11 cellular contexts compared by ENCODE assay signal in genomic region chr3:67819447-67819846, GRCh38.
DNase-seq lines count a peak whose midpoint lies in the region; ATAC-seq and TF ChIP-seq lines count a peak whose summit lies in the region.
"Had no signal": no experiment of that assay in that cellular context is flagged by ENCODE, and none has a peak within 500 bp of the region (broad histone marks: within the 10 kb centered on the region; RNA-seq: fewer than 3 reads in every experiment).

No MANE protein-coding gene starts in this region.

- TF ChIP-seq CTCF in CD4-positive, alpha-beta T cell (IDR thresholded peaks at IDR 0.05): peak; percentile 30
- peak in 2 of 3 experiments; percentile 33 to 42; a peak in 3 of 6 replicates for TF ChIP-seq CTCF in HCT116 (IDR thresholded peaks at IDR 0.05 in 2 of 3, conservative IDR thresholded peaks at IDR 0.05 in 1 of 3; ENCODE audit: borderline replicate concordance in 1 of 3, insufficient read depth in 1 of 3, low read depth in 2 of 3, low read length in 2 of 3)
- TF ChIP-seq CTCF in WERI-Rb-1 (IDR thresholded peaks at IDR 0.05; ENCODE audit: low read depth, low read length): peak; percentile 75
- TF ChIP-seq CTCF in liver (IDR thresholded peaks at IDR 0.05; ENCODE audit: low read depth, low read length, missing input control): peak; percentile 59
- no peak for TF ChIP-seq CTCF in CD14-positive monocyte (IDR thresholded peaks at IDR 0.05)

- no peak overlapping the region for H2AFZ ChIP-seq in HCT116 (ENCODE audit: low read depth, low read length, poor library complexity, severe bottlenecking)

- no peaks in the 10 kb centered on the region for H4K20me1 ChIP-seq in HCT116 (ENCODE audit: insufficient read depth)

- no TSS peak for BruUV-seq in HCT116 (replicated peaks; lab: Mats Ljungman, UMichigan)

- H3K4me2 ChIP-seq in HCT116 (ENCODE audit: low read length): no peak overlapping the region

- no peak for TF ChIP-seq POLR2A in HCT116 (IDR thresholded peaks at IDR 0.05; ENCODE audit: borderline replicate concordance, extremely low read depth, insufficient read depth, insufficient read length)

- no peaks in the 10 kb centered on the region for H3K9me2 ChIP-seq in HCT116 (ENCODE audit: insufficient read depth)

- H3K36me3 Mint-ChIP-seq in CD4-positive, alpha-beta T cell (ENCODE audit: low read depth): no peaks in the 10 kb centered on the region
- H3K36me3 Mint-ChIP-seq in CD14-positive monocyte: no peaks in the 10 kb centered on the region

- no peaks in the 10 kb centered on the region for H3K9me3 ChIP-seq in CD4-positive, alpha-beta T cell (ENCODE audit: control insufficient read depth, low read length)
- H3K9me3 ChIP-seq in HCT116 (ENCODE audit: control insufficient read depth in 1 of 2, insufficient read depth in 1 of 2, low read depth in 1 of 2, low read length in 2 of 2) (no peaks in the 10 kb centered on the region), WERI-Rb-1 (ENCODE audit: severe bottlenecking) (no peaks in the 10 kb centered on the region), liver (ENCODE audit: control insufficient read depth in 4 of 4, low read length in 3 of 4) (no peaks in the 10 kb centered on the region)

- no peak overlapping the region for H3K4me3 ChIP-seq in HCT116 (replicated peaks in 1 of 2; ENCODE audit: low read depth in 1 of 2, low read length in 2 of 2)
- H3K4me3 ChIP-seq in WERI-Rb-1 (ENCODE audit: low read depth, low read length): no peak overlapping the region
- H3K4me3 ChIP-seq in liver (ENCODE audit: low read depth in 1 of 3, low read length in 3 of 3): no peak overlapping the region

- TF ChIP-seq RAD21 in HCT116 (IDR thresholded peaks at IDR 0.05; ENCODE audit: low read depth): peak; percentile 33
- peak; percentile 91 to 95 for TF ChIP-seq RAD21 in liver (IDR thresholded peaks at IDR 0.05)

- no peak overlapping the region for H3K4me3 Mint-ChIP-seq in CD4-positive, alpha-beta T cell
- no peak overlapping the region for H3K4me3 Mint-ChIP-seq in CD14-positive monocyte
- H3K4me3 Mint-ChIP-seq: activated naive CD8-positive, alpha-beta T cell treated with anti-CD3 and anti-CD28 coated beads, Interleukin-2, amount 50 U/mL, for 24 hours; naive thymus-derived CD8-positive, alpha-beta T cell had no signal

- H3K4me1 ChIP-seq in HCT116 (ENCODE audit: control insufficient read depth in 1 of 2, insufficient read depth in 2 of 2, low read length in 2 of 2): no peaks in the 10 kb centered on the region
- peaks cover 0 to 4% (median 0%) of the 10 kb centered on the region in 4 donors for H3K4me1 ChIP-seq in liver (ENCODE audit: control insufficient read depth in 4 of 4, insufficient read depth in 4 of 4, low read length in 3 of 4)

- peaks cover 2% of the 10 kb centered on the region for H3K9me3 Mint-ChIP-seq in CD4-positive, alpha-beta T cell
- peaks cover 0 to 4% (median 0%) of the 10 kb centered on the region in 7 donors for H3K9me3 Mint-ChIP-seq in CD14-positive monocyte
- H3K9me3 Mint-ChIP-seq: activated naive CD8-positive, alpha-beta T cell treated with anti-CD3 and anti-CD28 coated beads, Interleukin-2, amount 50 U/mL, for 24 hours had no signal

- CTCF ChIA-PET in CD4-positive, alpha-beta T cell (lab: Charles Lee): interaction anchor here (0.9 to 1.6 kb wide), 2 partner anchors 1055 to 1058 kb away, joined by 3 read pairs; no protein-coding TSS in a partner anchor
- CTCF ChIA-PET in HCT116 (lab: Charles Lee): interaction anchor here (0.7 to 1.2 kb wide), 4 partner anchors 43 to 1058 kb away, joined by 3 to 4 read pairs (median 3); no protein-coding TSS in a partner anchor

- RAD21 ChIA-PET in HCT116 (lab: Charles Lee; ENCODE audit: low non-redundant PET in 1 of 2, low total read pairs in 2 of 2, uncharacterized antibody in 2 of 2, unreplicated experiment in 2 of 2): no interaction called here

- no peak for ATAC-seq in CD4-positive, alpha-beta T cell (ENCODE audit: poor library complexity)
- ATAC-seq in HCT116 (peak; percentile 60), GM18861 (IDR thresholded peaks at IDR 0.05; ENCODE audit: unreplicated experiment) (no peak), GM19452 (IDR thresholded peaks at IDR 0.05; ENCODE audit: unreplicated experiment) (no peak)
- ATAC-seq: activated naive CD8-positive, alpha-beta T cell treated with anti-CD3 and anti-CD28 coated beads, Interleukin-2, amount 50 U/mL, for 24 hours; naive thymus-derived CD8-positive, alpha-beta T cell had no signal

- H3K27ac ChIP-seq in CD4-positive, alpha-beta T cell (ENCODE audit: low read depth, low read length): no peak overlapping the region
- no peak overlapping the region for H3K27ac ChIP-seq in HCT116 (ENCODE audit: low read depth, low read length)
- H3K27ac ChIP-seq in WERI-Rb-1: no peak overlapping the region
- H3K27ac ChIP-seq in liver (ENCODE audit: low read depth in 1 of 2, low read length in 2 of 2): no peak overlapping the region

- H3K79me2 ChIP-seq in HCT116 (ENCODE audit: insufficient read depth, low read length): no peaks in the 10 kb centered on the region

- no peaks in the 10 kb centered on the region for H3K36me3 ChIP-seq in HCT116 (ENCODE audit: control insufficient read depth in 1 of 2, insufficient read depth in 2 of 2, low read length in 2 of 2)
- no peaks in the 10 kb centered on the region for H3K36me3 ChIP-seq in WERI-Rb-1
- no peaks in the 10 kb centered on the region for H3K36me3 ChIP-seq in liver (ENCODE audit: control insufficient read depth in 4 of 4, insufficient read depth in 3 of 4, low read depth in 1 of 4, low read length in 3 of 4)

- peak in 1 of 10 experiments; percentile 3 for DNase-seq in CD4-positive, alpha-beta T cell
- DNase-seq in HCT116 (ENCODE audit: low read depth, low spot score): no peak
- peak; percentile 29 for DNase-seq in WERI-Rb-1
- no peak for DNase-seq in cerebellar nuclear complex (lab: John Stamatoyannopoulos, UW)
- DNase-seq in CD14-positive monocyte (ENCODE audit: low spot score): no peak
- DNase-seq: activated naive CD8-positive, alpha-beta T cell treated with anti-CD3 and anti-CD28 coated beads, Interleukin-2, amount 50 U/mL, for 24 hours; NCI-H2227 treated with DMSO at 0.1 percent for 48 hours had no signal

- no peak overlapping the region for H3K27ac Mint-ChIP-seq in CD4-positive, alpha-beta T cell
- H3K27ac Mint-ChIP-seq in CD14-positive monocyte: no peak overlapping the region
- H3K27ac Mint-ChIP-seq: activated naive CD8-positive, alpha-beta T cell treated with anti-CD3 and anti-CD28 coated beads, Interleukin-2, amount 50 U/mL, for 24 hours had no signal

- 29% methylated on average over 1 of the region's 1 CpG for WGBS in liver

- intact Hi-C loops in CD4-positive, alpha-beta T cell (cut with DNase I, micrococcal nuclease): loop anchor here (2.0 to 5.0 kb wide), 3 partner anchors 437 to 1058 kb away; no protein-coding TSS in a partner anchor
- intact Hi-C loops in HCT116 (cut with micrococcal nuclease): loop anchor here (1.0 kb wide), 1 partner anchor 1057 kb away; no protein-coding TSS in a partner anchor
- intact Hi-C loops in CD14-positive monocyte (cut with micrococcal nuclease): no loop called here

- POLR2A ChIA-PET in CD4-positive, alpha-beta T cell (lab: Charles Lee): no interaction called here
- POLR2A ChIA-PET in HCT116 (lab: Charles Lee): no interaction called here

- H3K27me3 ChIP-seq in CD4-positive, alpha-beta T cell (ENCODE audit: control insufficient read depth, insufficient read depth, low read length): no peaks in the 10 kb centered on the region
- H3K27me3 ChIP-seq in HCT116 (ENCODE audit: insufficient read depth, low read length) (no peaks in the 10 kb centered on the region), WERI-Rb-1 (ENCODE audit: insufficient read depth, low read depth, severe bottlenecking) (no peaks in the 10 kb centered on the region), liver (ENCODE audit: control insufficient read depth in 4 of 4, insufficient read depth in 4 of 4, low read length in 3 of 4) (no peaks in the 10 kb centered on the region)

- H3K9ac ChIP-seq in HCT116 (ENCODE audit: low read length) (no peak overlapping the region), liver (ENCODE audit: low read depth in 1 of 2, low read length in 2 of 2) (no peak overlapping the region)

- H3K4me1 Mint-ChIP-seq in CD4-positive, alpha-beta T cell (ENCODE audit: low read depth): no peaks in the 10 kb centered on the region
- H3K4me1 Mint-ChIP-seq in CD14-positive monocyte: no peaks in the 10 kb centered on the region
- H3K4me1 Mint-ChIP-seq: activated naive CD8-positive, alpha-beta T cell treated with anti-CD3 and anti-CD28 coated beads, Interleukin-2, amount 50 U/mL, for 24 hours had no signal

- H3K27me3 Mint-ChIP-seq in CD4-positive, alpha-beta T cell: no peaks in the 10 kb centered on the region
- peaks cover 0 to 1% (median 0%) of the 10 kb centered on the region in 3 donors for H3K27me3 Mint-ChIP-seq in CD14-positive monocyte (ENCODE audit: low read depth in 3 of 3)
- H3K27me3 Mint-ChIP-seq: activated naive CD8-positive, alpha-beta T cell treated with anti-CD3 and anti-CD28 coated beads, Interleukin-2, amount 50 U/mL, for 24 hours; naive thymus-derived CD8-positive, alpha-beta T cell had no signal

TF ChIP-seq in HCT116, 20 proteins besides CTCF, POLR2A, EP300 and RAD21 (continues in another document):
- TF ChIP-seq, protein P1, sequence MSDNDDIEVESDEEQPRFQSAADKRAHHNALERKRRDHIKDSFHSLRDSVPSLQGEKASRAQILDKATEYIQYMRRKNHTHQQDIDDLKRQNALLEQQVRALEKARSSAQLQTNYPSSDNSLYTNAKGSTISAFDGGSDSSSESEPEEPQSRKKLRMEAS (IDR thresholded peaks at IDR 0.05): no peak
- no peak for TF ChIP-seq CEBPB (IDR thresholded peaks at IDR 0.05; ENCODE audit: low read depth)

TF ChIP-seq in liver, 16 proteins besides CTCF, POLR2A, EP300 and RAD21:
- no peak for TF ChIP-seq EGR1 (IDR thresholded peaks at IDR 0.05; ENCODE audit: low read depth in 2 of 2)

Comparison
In these comparisons a context has a peak if more than half of its experiments do, and no peak if none do; other contexts are left out.
1. intact Hi-C loops: an anchor here in CD4-positive, alpha-beta T cell (2.0 to 5.0 kb wide) and HCT116 (1.0 kb wide); none called in CD14-positive monocyte.